ENCODE assay signal across 1 cellular context in genomic region chr4:39527296-39528055, GRCh38.
A peak's percentile ranks its signal among the peaks of the same experiment; 100 is the strongest.
TF ChIP-seq lines count a peak whose summit lies in the region.

Gene UGDH, minus strand, starts transcription at chr4:39527439. Its CDS starts 5,927 bp downstream, at chr4:39521512.

TF ChIP-seq in K562, 482 proteins besides CTCF, POLR2A, EP300 and RAD21 (continued from another document and continues in another):
- TF ChIP-seq, protein P1, sequence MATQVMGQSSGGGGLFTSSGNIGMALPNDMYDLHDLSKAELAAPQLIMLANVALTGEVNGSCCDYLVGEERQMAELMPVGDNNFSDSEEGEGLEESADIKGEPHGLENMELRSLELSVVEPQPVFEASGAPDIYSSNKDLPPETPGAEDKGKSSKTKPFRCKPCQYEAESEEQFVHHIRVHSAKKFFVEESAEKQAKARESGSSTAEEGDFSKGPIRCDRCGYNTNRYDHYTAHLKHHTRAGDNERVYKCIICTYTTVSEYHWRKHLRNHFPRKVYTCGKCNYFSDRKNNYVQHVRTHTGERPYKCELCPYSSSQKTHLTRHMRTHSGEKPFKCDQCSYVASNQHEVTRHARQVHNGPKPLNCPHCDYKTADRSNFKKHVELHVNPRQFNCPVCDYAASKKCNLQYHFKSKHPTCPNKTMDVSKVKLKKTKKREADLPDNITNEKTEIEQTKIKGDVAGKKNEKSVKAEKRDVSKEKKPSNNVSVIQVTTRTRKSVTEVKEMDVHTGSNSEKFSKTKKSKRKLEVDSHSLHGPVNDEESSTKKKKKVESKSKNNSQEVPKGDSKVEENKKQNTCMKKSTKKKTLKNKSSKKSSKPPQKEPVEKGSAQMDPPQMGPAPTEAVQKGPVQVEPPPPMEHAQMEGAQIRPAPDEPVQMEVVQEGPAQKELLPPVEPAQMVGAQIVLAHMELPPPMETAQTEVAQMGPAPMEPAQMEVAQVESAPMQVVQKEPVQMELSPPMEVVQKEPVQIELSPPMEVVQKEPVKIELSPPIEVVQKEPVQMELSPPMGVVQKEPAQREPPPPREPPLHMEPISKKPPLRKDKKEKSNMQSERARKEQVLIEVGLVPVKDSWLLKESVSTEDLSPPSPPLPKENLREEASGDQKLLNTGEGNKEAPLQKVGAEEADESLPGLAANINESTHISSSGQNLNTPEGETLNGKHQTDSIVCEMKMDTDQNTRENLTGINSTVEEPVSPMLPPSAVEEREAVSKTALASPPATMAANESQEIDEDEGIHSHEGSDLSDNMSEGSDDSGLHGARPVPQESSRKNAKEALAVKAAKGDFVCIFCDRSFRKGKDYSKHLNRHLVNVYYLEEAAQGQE (CRISPR knock-in tag; IDR thresholded peaks at IDR 0.05; ENCODE audit: low read depth), result no peak; the same call in none of the 2 replicates
- no peak for TF ChIP-seq ZNF282 (CRISPR knock-in tag; IDR thresholded peaks at IDR 0.05)
- TF ChIP-seq, protein P2, sequence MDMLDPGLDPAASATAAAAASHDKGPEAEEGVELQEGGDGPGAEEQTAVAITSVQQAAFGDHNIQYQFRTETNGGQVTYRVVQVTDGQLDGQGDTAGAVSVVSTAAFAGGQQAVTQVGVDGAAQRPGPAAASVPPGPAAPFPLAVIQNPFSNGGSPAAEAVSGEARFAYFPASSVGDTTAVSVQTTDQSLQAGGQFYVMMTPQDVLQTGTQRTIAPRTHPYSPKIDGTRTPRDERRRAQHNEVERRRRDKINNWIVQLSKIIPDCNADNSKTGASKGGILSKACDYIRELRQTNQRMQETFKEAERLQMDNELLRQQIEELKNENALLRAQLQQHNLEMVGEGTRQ (CRISPR knock-in tag; IDR thresholded peaks at IDR 0.05), result 0 out of 2 replicates have a peak, but pooled peaks have one; percentile 2
- no peak for TF ChIP-seq PTBP1 (IDR thresholded peaks at IDR 0.05; ENCODE audit: low read depth, low read length)
- no peak for TF ChIP-seq GTF2A2 (tag; IDR thresholded peaks at IDR 0.05)
- peak; percentile 15; the same call in 1 of the 2 replicates for TF ChIP-seq ELF2 (CRISPR knock-in tag; IDR thresholded peaks at IDR 0.05)
- no peak for TF ChIP-seq MEF2D (tag; conservative IDR thresholded peaks at IDR 0.05; ENCODE audit: low read depth)
- TF ChIP-seq, protein P3, sequence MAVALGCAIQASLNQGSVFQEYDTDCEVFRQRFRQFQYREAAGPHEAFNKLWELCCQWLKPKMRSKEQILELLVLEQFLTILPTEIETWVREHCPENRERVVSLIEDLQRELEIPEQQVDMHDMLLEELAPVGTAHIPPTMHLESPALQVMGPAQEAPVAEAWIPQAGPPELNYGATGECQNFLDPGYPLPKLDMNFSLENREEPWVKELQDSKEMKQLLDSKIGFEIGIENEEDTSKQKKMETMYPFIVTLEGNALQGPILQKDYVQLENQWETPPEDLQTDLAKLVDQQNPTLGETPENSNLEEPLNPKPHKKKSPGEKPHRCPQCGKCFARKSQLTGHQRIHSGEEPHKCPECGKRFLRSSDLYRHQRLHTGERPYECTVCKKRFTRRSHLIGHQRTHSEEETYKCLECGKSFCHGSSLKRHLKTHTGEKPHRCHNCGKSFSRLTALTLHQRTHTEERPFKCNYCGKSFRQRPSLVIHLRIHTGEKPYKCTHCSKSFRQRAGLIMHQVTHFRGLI (CRISPR knock-in tag; IDR thresholded peaks at IDR 0.05), result no peak
- no peak for TF ChIP-seq SMC3 (conservative IDR thresholded peaks at IDR 0.05; ENCODE audit: insufficient read depth, low read depth, low read length)
- TF ChIP-seq HES1 (IDR thresholded peaks at IDR 0.05; ENCODE audit: low read depth), result 0 out of 2 replicates have a peak, but pooled peaks have one; percentile 21
- no peak for TF ChIP-seq ARNT (IDR thresholded peaks at IDR 0.05)
- TF ChIP-seq DNMT1 (IDR thresholded peaks at IDR 0.05), result no peak
- peak; percentile 37; the same call in 1 of the 2 replicates for TF ChIP-seq LCOR (CRISPR knock-in tag; IDR thresholded peaks at IDR 0.05)
- peak; percentile 51 to 80; a peak in 1 of 4 replicates for TF ChIP-seq TEAD1 (CRISPR knock-in tag; IDR thresholded peaks at IDR 0.05)
- TF ChIP-seq, protein P4, sequence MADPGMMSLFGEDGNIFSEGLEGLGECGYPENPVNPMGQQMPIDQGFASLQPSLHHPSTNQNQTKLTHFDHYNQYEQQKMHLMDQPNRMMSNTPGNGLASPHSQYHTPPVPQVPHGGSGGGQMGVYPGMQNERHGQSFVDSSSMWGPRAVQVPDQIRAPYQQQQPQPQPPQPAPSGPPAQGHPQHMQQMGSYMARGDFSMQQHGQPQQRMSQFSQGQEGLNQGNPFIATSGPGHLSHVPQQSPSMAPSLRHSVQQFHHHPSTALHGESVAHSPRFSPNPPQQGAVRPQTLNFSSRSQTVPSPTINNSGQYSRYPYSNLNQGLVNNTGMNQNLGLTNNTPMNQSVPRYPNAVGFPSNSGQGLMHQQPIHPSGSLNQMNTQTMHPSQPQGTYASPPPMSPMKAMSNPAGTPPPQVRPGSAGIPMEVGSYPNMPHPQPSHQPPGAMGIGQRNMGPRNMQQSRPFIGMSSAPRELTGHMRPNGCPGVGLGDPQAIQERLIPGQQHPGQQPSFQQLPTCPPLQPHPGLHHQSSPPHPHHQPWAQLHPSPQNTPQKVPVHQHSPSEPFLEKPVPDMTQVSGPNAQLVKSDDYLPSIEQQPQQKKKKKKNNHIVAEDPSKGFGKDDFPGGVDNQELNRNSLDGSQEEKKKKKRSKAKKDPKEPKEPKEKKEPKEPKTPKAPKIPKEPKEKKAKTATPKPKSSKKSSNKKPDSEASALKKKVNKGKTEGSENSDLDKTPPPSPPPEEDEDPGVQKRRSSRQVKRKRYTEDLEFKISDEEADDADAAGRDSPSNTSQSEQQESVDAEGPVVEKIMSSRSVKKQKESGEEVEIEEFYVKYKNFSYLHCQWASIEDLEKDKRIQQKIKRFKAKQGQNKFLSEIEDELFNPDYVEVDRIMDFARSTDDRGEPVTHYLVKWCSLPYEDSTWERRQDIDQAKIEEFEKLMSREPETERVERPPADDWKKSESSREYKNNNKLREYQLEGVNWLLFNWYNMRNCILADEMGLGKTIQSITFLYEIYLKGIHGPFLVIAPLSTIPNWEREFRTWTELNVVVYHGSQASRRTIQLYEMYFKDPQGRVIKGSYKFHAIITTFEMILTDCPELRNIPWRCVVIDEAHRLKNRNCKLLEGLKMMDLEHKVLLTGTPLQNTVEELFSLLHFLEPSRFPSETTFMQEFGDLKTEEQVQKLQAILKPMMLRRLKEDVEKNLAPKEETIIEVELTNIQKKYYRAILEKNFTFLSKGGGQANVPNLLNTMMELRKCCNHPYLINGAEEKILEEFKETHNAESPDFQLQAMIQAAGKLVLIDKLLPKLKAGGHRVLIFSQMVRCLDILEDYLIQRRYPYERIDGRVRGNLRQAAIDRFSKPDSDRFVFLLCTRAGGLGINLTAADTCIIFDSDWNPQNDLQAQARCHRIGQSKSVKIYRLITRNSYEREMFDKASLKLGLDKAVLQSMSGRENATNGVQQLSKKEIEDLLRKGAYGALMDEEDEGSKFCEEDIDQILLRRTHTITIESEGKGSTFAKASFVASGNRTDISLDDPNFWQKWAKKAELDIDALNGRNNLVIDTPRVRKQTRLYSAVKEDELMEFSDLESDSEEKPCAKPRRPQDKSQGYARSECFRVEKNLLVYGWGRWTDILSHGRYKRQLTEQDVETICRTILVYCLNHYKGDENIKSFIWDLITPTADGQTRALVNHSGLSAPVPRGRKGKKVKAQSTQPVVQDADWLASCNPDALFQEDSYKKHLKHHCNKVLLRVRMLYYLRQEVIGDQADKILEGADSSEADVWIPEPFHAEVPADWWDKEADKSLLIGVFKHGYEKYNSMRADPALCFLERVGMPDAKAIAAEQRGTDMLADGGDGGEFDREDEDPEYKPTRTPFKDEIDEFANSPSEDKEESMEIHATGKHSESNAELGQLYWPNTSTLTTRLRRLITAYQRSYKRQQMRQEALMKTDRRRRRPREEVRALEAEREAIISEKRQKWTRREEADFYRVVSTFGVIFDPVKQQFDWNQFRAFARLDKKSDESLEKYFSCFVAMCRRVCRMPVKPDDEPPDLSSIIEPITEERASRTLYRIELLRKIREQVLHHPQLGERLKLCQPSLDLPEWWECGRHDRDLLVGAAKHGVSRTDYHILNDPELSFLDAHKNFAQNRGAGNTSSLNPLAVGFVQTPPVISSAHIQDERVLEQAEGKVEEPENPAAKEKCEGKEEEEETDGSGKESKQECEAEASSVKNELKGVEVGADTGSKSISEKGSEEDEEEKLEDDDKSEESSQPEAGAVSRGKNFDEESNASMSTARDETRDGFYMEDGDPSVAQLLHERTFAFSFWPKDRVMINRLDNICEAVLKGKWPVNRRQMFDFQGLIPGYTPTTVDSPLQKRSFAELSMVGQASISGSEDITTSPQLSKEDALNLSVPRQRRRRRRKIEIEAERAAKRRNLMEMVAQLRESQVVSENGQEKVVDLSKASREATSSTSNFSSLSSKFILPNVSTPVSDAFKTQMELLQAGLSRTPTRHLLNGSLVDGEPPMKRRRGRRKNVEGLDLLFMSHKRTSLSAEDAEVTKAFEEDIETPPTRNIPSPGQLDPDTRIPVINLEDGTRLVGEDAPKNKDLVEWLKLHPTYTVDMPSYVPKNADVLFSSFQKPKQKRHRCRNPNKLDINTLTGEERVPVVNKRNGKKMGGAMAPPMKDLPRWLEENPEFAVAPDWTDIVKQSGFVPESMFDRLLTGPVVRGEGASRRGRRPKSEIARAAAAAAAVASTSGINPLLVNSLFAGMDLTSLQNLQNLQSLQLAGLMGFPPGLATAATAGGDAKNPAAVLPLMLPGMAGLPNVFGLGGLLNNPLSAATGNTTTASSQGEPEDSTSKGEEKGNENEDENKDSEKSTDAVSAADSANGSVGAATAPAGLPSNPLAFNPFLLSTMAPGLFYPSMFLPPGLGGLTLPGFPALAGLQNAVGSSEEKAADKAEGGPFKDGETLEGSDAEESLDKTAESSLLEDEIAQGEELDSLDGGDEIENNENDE (IDR thresholded peaks at IDR 0.05; ENCODE audit: low read depth, low read length), result no peak
- TF ChIP-seq THRA (IDR thresholded peaks at IDR 0.05), result no peak
- TF ChIP-seq CREB1 (IDR thresholded peaks at IDR 0.05), result peak; percentile 50; the same call in 1 of the 2 replicates
- peak; percentile 83 for TF ChIP-seq CREB1 (CRISPR knock-in tag; IDR thresholded peaks at IDR 0.05)
- TF ChIP-seq CBFB (CRISPR knock-in tag; IDR thresholded peaks at IDR 0.05), result no peak
- no peak for TF ChIP-seq ADNP (tag; IDR thresholded peaks at IDR 0.05)
- peak; percentile 90 for TF ChIP-seq SAFB (IDR thresholded peaks at IDR 0.05; ENCODE audit: borderline replicate concordance, low read depth, low read length)
- TF ChIP-seq HDAC1 (IDR thresholded peaks at IDR 0.05), result peak in 1 of 2 experiments; percentile 87; a peak in 2 of 4 replicates
- no peak for TF ChIP-seq MTF1 (CRISPR knock-in tag; IDR thresholded peaks at IDR 0.05; ENCODE audit: borderline replicate concordance)
- TF ChIP-seq KAT2B (IDR thresholded peaks at IDR 0.05; ENCODE audit: low read depth, low read length), result no peak
- TF ChIP-seq GABPA (tag; conservative IDR thresholded peaks at IDR 0.05; ENCODE audit: low read depth), result peak; percentile 97
- peak; percentile 32 for TF ChIP-seq RBM25 (IDR thresholded peaks at IDR 0.05; ENCODE audit: low read depth, low read length, severe bottlenecking)
- no peak; the same call in 1 of the 2 replicates for TF ChIP-seq ELF1 (tag; IDR thresholded peaks at IDR 0.05)
- TF ChIP-seq NFATC3 (IDR thresholded peaks at IDR 0.05), result no peak
- no peak for TF ChIP-seq BMI1 (IDR thresholded peaks at IDR 0.05; ENCODE audit: low read length)
- TF ChIP-seq ZKSCAN1 (IDR thresholded peaks at IDR 0.05; ENCODE audit: low read depth, low read length), result 0 out of 2 replicates have a peak, but pooled peaks have one; percentile 11
- TF ChIP-seq POU5F1 (IDR thresholded peaks at IDR 0.05; ENCODE audit: borderline replicate concordance, low read depth, low read length, partially characterized antibody), result no peak
- TF ChIP-seq, protein P5, sequence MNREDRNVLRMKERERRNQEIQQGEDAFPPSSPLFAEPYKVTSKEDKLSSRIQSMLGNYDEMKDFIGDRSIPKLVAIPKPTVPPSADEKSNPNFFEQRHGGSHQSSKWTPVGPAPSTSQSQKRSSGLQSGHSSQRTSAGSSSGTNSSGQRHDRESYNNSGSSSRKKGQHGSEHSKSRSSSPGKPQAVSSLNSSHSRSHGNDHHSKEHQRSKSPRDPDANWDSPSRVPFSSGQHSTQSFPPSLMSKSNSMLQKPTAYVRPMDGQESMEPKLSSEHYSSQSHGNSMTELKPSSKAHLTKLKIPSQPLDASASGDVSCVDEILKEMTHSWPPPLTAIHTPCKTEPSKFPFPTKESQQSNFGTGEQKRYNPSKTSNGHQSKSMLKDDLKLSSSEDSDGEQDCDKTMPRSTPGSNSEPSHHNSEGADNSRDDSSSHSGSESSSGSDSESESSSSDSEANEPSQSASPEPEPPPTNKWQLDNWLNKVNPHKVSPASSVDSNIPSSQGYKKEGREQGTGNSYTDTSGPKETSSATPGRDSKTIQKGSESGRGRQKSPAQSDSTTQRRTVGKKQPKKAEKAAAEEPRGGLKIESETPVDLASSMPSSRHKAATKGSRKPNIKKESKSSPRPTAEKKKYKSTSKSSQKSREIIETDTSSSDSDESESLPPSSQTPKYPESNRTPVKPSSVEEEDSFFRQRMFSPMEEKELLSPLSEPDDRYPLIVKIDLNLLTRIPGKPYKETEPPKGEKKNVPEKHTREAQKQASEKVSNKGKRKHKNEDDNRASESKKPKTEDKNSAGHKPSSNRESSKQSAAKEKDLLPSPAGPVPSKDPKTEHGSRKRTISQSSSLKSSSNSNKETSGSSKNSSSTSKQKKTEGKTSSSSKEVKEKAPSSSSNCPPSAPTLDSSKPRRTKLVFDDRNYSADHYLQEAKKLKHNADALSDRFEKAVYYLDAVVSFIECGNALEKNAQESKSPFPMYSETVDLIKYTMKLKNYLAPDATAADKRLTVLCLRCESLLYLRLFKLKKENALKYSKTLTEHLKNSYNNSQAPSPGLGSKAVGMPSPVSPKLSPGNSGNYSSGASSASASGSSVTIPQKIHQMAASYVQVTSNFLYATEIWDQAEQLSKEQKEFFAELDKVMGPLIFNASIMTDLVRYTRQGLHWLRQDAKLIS (CRISPR knock-in tag; IDR thresholded peaks at IDR 0.05), result peak; percentile 93
- peak; percentile 20; the same call in 1 of the 2 replicates for TF ChIP-seq FOXK1 (CRISPR knock-in tag; IDR thresholded peaks at IDR 0.05; ENCODE audit: borderline replicate concordance)
- TF ChIP-seq TAL1 (IDR thresholded peaks at IDR 0.05), result no peak
- 0 out of 2 replicates have a peak, but pooled peaks have one; percentile 38 for TF ChIP-seq CAMTA2 (CRISPR knock-in tag; conservative IDR thresholded peaks at IDR 0.05)
- no peak for TF ChIP-seq ZNF561 (CRISPR knock-in tag; conservative IDR thresholded peaks at IDR 0.05)
- TF ChIP-seq ZNF347 (CRISPR knock-in tag; IDR thresholded peaks at IDR 0.05; ENCODE audit: low read depth), result no peak
- TF ChIP-seq BACH1 (tag; IDR thresholded peaks at IDR 0.05), result no peak
- no peak for TF ChIP-seq NR3C1 (CRISPR knock-in tag; IDR thresholded peaks at IDR 0.05)
- no peak for TF ChIP-seq NFE2 (IDR thresholded peaks at IDR 0.05; ENCODE audit: low read depth)
- peak; percentile 85 for TF ChIP-seq POLR2B (IDR thresholded peaks at IDR 0.05; ENCODE audit: low read depth, partially characterized antibody)
